30 cellular contexts compared by ENCODE assay signal in the genomic region with DNA sequence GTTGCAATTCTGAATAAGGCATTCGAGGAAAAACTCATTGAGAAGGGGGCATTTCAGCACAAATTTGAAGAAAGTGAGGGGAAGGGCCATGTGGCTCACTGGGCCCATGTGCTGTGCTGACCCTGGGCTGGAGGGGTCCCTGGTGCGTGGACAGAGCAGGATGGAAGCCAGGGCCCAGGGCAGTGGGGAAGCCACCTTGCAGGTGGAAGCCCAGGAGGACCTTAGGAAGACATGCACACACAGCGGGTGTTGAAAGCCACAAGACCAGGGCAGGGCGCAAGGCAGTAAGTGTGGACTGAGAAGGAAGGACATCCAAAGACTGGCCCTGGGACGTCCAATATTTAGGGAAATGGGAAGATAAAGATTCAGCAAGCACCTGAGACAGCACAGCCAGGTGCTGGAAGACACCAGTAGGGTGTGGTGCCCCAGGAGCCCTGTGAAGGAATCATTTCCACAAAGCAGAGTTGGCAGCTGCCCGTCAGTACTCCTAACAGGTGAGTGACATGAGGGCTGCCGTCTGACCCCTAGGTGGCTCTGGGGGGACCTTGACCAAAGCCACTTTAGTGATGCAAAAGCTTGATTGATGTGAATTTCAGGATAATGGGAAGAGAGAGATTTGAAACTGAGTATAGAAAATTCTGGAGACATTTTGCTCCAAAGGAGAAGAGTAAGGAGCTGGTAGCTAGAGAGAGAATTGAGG.
"Had no signal": no experiment of that assay in that cellular context is flagged by ENCODE, and none has a peak within 500 bp of the region (broad histone marks: within the 10 kb centered on the region; RNA-seq: fewer than 3 reads in every experiment).

No MANE protein-coding gene starts in this region.

- H3K27me3 ChIP-seq: adrenal gland, body of pancreas, gastrocnemius medialis had no signal

- H3K27ac ChIP-seq: adrenal gland, body of pancreas, foreskin keratinocyte, gastrocnemius medialis, WERI-Rb-1 had no signal

- H3K9me3 ChIP-seq: adrenal gland, body of pancreas, gastrocnemius medialis had no signal

- H3K36me3 Mint-ChIP-seq: activated naive CD4-positive, alpha-beta T cell treated with anti-CD3 and anti-CD28 coated beads, Interleukin-2, amount 50 U/mL, for 24 hours; activated naive CD8-positive, alpha-beta T cell treated with anti-CD3 and anti-CD28 coated beads for 36 hours had no signal

- ATAC-seq: activated CD4-positive, CD25-positive, alpha-beta regulatory T cell treated with anti-CD3 and anti-CD28 coated beads, Interleukin-2, amount 50 U/mL, for 24 hours; activated CD8-positive, alpha-beta T cell treated with anti-CD3 and anti-CD28 coated beads for 36 hours; activated naive CD8-positive, alpha-beta T cell treated with anti-CD3 and anti-CD28 coated beads, Interleukin-2, amount 50 U/mL, for 24 hours; activated T-cell treated with anti-CD3 and anti-CD28 coated beads, Interleukin-2, amount 50 U/mL, for 4 hours; activated T-helper 17 cell treated with anti-CD3 and anti-CD28 coated beads, Interleukin-2, amount 50 U/mL, for 72 hours; body of pancreas; esophagus mucosa; foreskin keratinocyte; gastrocnemius medialis; T-helper 17 cell had no signal

- DNase-seq: activated B cell treated with CpG ODN at 0.5 μM for 24 hours; activated CD4-positive, alpha-beta T cell treated with anti-CD3 and anti-CD28 coated beads for 48 hours; activated CD4-positive, alpha-beta T cell treated with anti-CD3 and anti-CD28 coated beads, Interleukin-2, amount 50 U/mL, for 1 hour; activated CD4-positive, alpha-beta T cell treated with anti-CD3 and anti-CD28 coated beads, Interleukin-2, amount 50 U/mL, for 48 hours; activated CD8-positive, alpha-beta memory T cell treated with anti-CD3 and anti-CD28 coated beads for 24 hours; activated CD8-positive, alpha-beta T cell treated with anti-CD3 and anti-CD28 coated beads for 36 hours; activated effector memory CD4-positive, alpha-beta T cell treated with anti-CD3 and anti-CD28 coated beads, Interleukin-2, amount 50 U/mL, for 16 hours; activated naive CD4-positive, alpha-beta T cell treated with anti-CD3 and anti-CD28 coated beads for 36 hours; activated naive CD8-positive, alpha-beta T cell treated with anti-CD3 and anti-CD28 coated beads for 36 hours; activated naive CD8-positive, alpha-beta T cell treated with anti-CD3 and anti-CD28 coated beads, Interleukin-2, amount 50 U/mL, for 24 hours; activated T-cell treated with anti-CD3 and anti-CD28 coated beads, Interleukin-2, amount 50 U/mL, for 4 hours; adrenal gland; amygdala; aorta; body of pancreas; caudate nucleus; effector CD8-positive, alpha-beta T cell; foreskin keratinocyte; gastrocnemius medialis; glutamatergic neuron; T-helper 1 cell; T-helper 17 cell; T1000; WERI-Rb-1 had no signal

- H3K4me1 Mint-ChIP-seq: activated B cell treated with CpG ODN at 0.5 μM for 24 hours; activated naive CD4-positive, alpha-beta T cell treated with anti-CD3 and anti-CD28 coated beads, Interleukin-2, amount 50 U/mL, for 24 hours; activated naive CD8-positive, alpha-beta T cell treated with anti-CD3 and anti-CD28 coated beads for 36 hours; activated naive CD8-positive, alpha-beta T cell treated with anti-CD3 and anti-CD28 coated beads, Interleukin-2, amount 50 U/mL, for 24 hours; activated T-helper 17 cell treated with anti-CD3 and anti-CD28 coated beads, Interleukin-2, amount 50 U/mL, for 72 hours; T-helper 17 cell had no signal

- H3K4me1 ChIP-seq: adrenal gland, body of pancreas, foreskin keratinocyte, gastrocnemius medialis had no signal

- H3K9me3 Mint-ChIP-seq: activated B cell treated with CpG ODN at 0.5 μM for 24 hours; activated CD8-positive, alpha-beta T cell treated with anti-CD3 and anti-CD28 coated beads for 36 hours; activated naive CD4-positive, alpha-beta T cell treated with anti-CD3 and anti-CD28 coated beads for 36 hours; activated naive CD4-positive, alpha-beta T cell treated with anti-CD3 and anti-CD28 coated beads, Interleukin-2, amount 50 U/mL, for 24 hours; activated naive CD8-positive, alpha-beta T cell treated with anti-CD3 and anti-CD28 coated beads, Interleukin-2, amount 50 U/mL, for 24 hours; activated T-cell treated with anti-CD3 and anti-CD28 coated beads, Interleukin-2, amount 50 U/mL, for 4 hours; activated T-helper 17 cell treated with anti-CD3 and anti-CD28 coated beads, Interleukin-2, amount 50 U/mL, for 72 hours; T-helper 2 cell treated with Interferon-gamma antibody and Interleukin-4, amounts not matched to agents 5 μg/mL and 100 μg/mL, for 36 hours had no signal

- H3K4me3 ChIP-seq: adrenal gland, body of pancreas, gastrocnemius medialis had no signal

- H3K36me3 ChIP-seq: adrenal gland, gastrocnemius medialis, WERI-Rb-1 had no signal

- H3K27ac Mint-ChIP-seq: activated B cell treated with CpG ODN at 0.5 μM for 24 hours; activated CD8-positive, alpha-beta T cell treated with anti-CD3 and anti-CD28 coated beads for 36 hours; activated naive CD4-positive, alpha-beta T cell treated with anti-CD3 and anti-CD28 coated beads for 36 hours; activated naive CD4-positive, alpha-beta T cell treated with anti-CD3 and anti-CD28 coated beads, Interleukin-2, amount 50 U/mL, for 24 hours; activated naive CD8-positive, alpha-beta T cell treated with anti-CD3 and anti-CD28 coated beads for 36 hours; activated naive CD8-positive, alpha-beta T cell treated with anti-CD3 and anti-CD28 coated beads, Interleukin-2, amount 50 U/mL, for 24 hours; activated T-helper 17 cell treated with anti-CD3 and anti-CD28 coated beads, Interleukin-2, amount 50 U/mL, for 72 hours; T-helper 17 cell; T-helper 2 cell treated with Interferon-gamma antibody and Interleukin-4, amounts not matched to agents 5 μg/mL and 100 μg/mL, for 36 hours had no signal

- H3K27me3 Mint-ChIP-seq: activated B cell treated with CpG ODN at 0.5 μM for 24 hours had no signal

- FAIRE-seq: colon had no signal

- H3K4me3 Mint-ChIP-seq: activated B cell treated with CpG ODN at 0.5 μM for 24 hours; activated CD8-positive, alpha-beta T cell treated with anti-CD3 and anti-CD28 coated beads for 36 hours; activated naive CD4-positive, alpha-beta T cell treated with anti-CD3 and anti-CD28 coated beads for 36 hours; activated naive CD4-positive, alpha-beta T cell treated with anti-CD3 and anti-CD28 coated beads, Interleukin-2, amount 50 U/mL, for 24 hours; activated naive CD8-positive, alpha-beta T cell treated with anti-CD3 and anti-CD28 coated beads for 36 hours; activated naive CD8-positive, alpha-beta T cell treated with anti-CD3 and anti-CD28 coated beads, Interleukin-2, amount 50 U/mL, for 24 hours; activated T-cell treated with anti-CD3 and anti-CD28 coated beads, Interleukin-2, amount 50 U/mL, for 4 hours; activated T-helper 17 cell treated with anti-CD3 and anti-CD28 coated beads, Interleukin-2, amount 50 U/mL, for 72 hours; T-helper 17 cell; T-helper 2 cell treated with Interferon-gamma antibody and Interleukin-4, amounts not matched to agents 5 μg/mL and 100 μg/mL, for 36 hours had no signal
